Comparison of ENCODE assay signal across 15 cellular contexts in genomic region chr7:130420943-130421578, GRCh38. TPM values are rescaled to one million over a fixed set of nuclear protein-coding genes. Genes with fewer than 3 reads are reported as not detected.
DNase-seq lines count a peak whose midpoint lies in the region; ATAC-seq, FAIRE-seq and TF ChIP-seq lines count a peak whose summit lies in the region.
"Had no signal": no experiment of that assay in that cellular context is flagged by ENCODE, and none has a peak within 500 bp of the region (broad histone marks: within the 10 kb centered on the region; RNA-seq: fewer than 3 reads in every experiment).

No MANE protein-coding gene starts in this region.

- H3K4me1 ChIP-seq in A673 (ENCODE audit: insufficient read depth, low read length, poor library complexity, severe bottlenecking) = peaks cover 15% of the 10 kb centered on the region
- peaks cover 2% of the 10 kb centered on the region; the same call in 1 of the 2 replicates for H3K4me1 ChIP-seq in IMR-90 (ENCODE audit: control insufficient read depth, insufficient read depth, low read length)
- peaks cover 19% of the 10 kb centered on the region for H3K4me1 ChIP-seq in astrocyte (ENCODE audit: insufficient read depth, low read length)
- no peaks in the 10 kb centered on the region for H3K4me1 ChIP-seq in Karpas-422 (ENCODE audit: low read length)
- peaks cover 2% of the 10 kb centered on the region; the same call in 1 of the 2 replicates for H3K4me1 ChIP-seq in SJCRH30

- intact Hi-C loops in A673 (cut with micrococcal nuclease; ENCODE audit: unreplicated experiment) = no loop called here
- intact Hi-C loops in IMR-90 (cut with micrococcal nuclease) = no loop called here

- TF ChIP-seq CTCF in A673 (conservative IDR thresholded peaks at IDR 0.05; ENCODE audit: low read depth, low read length) (no peak), IMR-90 (conservative IDR thresholded peaks at IDR 0.05; ENCODE audit: low read depth, low read length) (no peak), astrocyte (IDR thresholded peaks at IDR 0.05; ENCODE audit: insufficient read depth, low read depth, low read length) (no peak), mesothelial cell of epicardium (IDR thresholded peaks at IDR 0.05; ENCODE audit: unreplicated experiment) (no peak)

- no peak overlapping the region for H4K91ac ChIP-seq in IMR-90 (ENCODE audit: insufficient read depth, low read depth, low read length)

- no peak overlapping the region for H4K8ac ChIP-seq in IMR-90 (ENCODE audit: low read depth in 2 of 2, low read length in 2 of 2)

- H3K36me3 Mint-ChIP-seq in astrocyte (ENCODE audit: low read depth, unreplicated experiment) = no peaks in the 10 kb centered on the region
- peaks cover 3% of the 10 kb centered on the region for H3K36me3 Mint-ChIP-seq in mesothelial cell of epicardium

- H3K4me1 Mint-ChIP-seq in astrocyte (ENCODE audit: low read depth, unreplicated experiment) (peaks cover 38% of the 10 kb centered on the region), mesothelial cell of epicardium (peaks cover 61% of the 10 kb centered on the region)

- CTCF ChIA-PET in A673 (lab: Charles Lee) (no interaction called here), IMR-90 (lab: Yijun Ruan, JAX) (no interaction called here)

- DNase-seq in A673 (ENCODE audit: low spot score) = no peak
- peak; percentile 28 for DNase-seq in IMR-90
- peak; percentile 23 for DNase-seq in astrocyte (ENCODE audit: low read depth)
- no peak for DNase-seq in mesothelial cell of epicardium (ENCODE audit: low spot score in 2 of 2, unreplicated experiment in 2 of 2)
- no peak for DNase-seq in Karpas-422
- DNase-seq in DMS114 treated with DMSO at 0.1 percent for 48 hours (lab: John Stamatoyannopoulos, UW; ENCODE audit: unreplicated experiment) = no peak
- DNase-seq in SJCRH30 = no peak
- DNase-seq: activated CD4-positive, alpha-beta T cell treated with anti-CD3 and anti-CD28 coated beads, Interleukin-2, amount 10 ng/mL, durations not matched to agents 7 days and 5 days; amniotic stem cell; KBM-7; NCI-H446 had no signal

- BruUV-seq in A673 (replicated peaks; lab: Mats Ljungman, UMichigan) = no TSS peak
- BruUV-seq in IMR-90 (replicated peaks; lab: Mats Ljungman, UMichigan) = no TSS peak

- H2BK5ac ChIP-seq in IMR-90 (ENCODE audit: low read depth, low read length, poor library complexity, severe bottlenecking) = no peak overlapping the region

- in situ Hi-C loops in IMR-90 (cut with MboI; ENCODE audit: low sequenced_read_pairs) = no loop called here

- H3K27me3 ChIP-seq in A673 (replicated peaks; ENCODE audit: insufficient read depth, low read depth, low read length, poor library complexity) (no peaks in the 10 kb centered on the region), IMR-90 (ENCODE audit: control insufficient read depth, insufficient read depth, low read length) (no peaks in the 10 kb centered on the region), astrocyte (ENCODE audit: insufficient read depth, low read length) (no peaks in the 10 kb centered on the region), Karpas-422 (ENCODE audit: low read length) (no peaks in the 10 kb centered on the region), SJCRH30 (no peaks in the 10 kb centered on the region)

- H3K4ac ChIP-seq in IMR-90 (ENCODE audit: low read depth, low read length) = no peak overlapping the region

- no peak overlapping the region for H3K23ac ChIP-seq in IMR-90 (ENCODE audit: low read depth, low read length)

- H2BK120ac ChIP-seq in IMR-90 (ENCODE audit: low read depth, low read length) = no peak overlapping the region

- H3K4me2 ChIP-seq in IMR-90 (ENCODE audit: low read depth, low read length) (no peak overlapping the region), astrocyte (ENCODE audit: low read length) (peak overlapping the region; percentile 11), Karpas-422 (ENCODE audit: low read depth, low read length, poor library complexity, severe bottlenecking) (no peak overlapping the region)

- no peak overlapping the region for H3K56ac ChIP-seq in IMR-90 (ENCODE audit: extremely low read depth, insufficient read depth, low read length)

- dilution Hi-C loops in IMR-90 (cut with HindIII; ENCODE audit: low sequenced_read_pairs, unreplicated experiment) = no loop called here

- peak overlapping the region; percentile 17 for H3K27ac ChIP-seq in A673 (ENCODE audit: low read depth, low read length, poor library complexity, severe bottlenecking)
- no peak overlapping the region for H3K27ac ChIP-seq in IMR-90 (ENCODE audit: insufficient read depth, low read length)
- H3K27ac ChIP-seq in astrocyte (ENCODE audit: low read depth, low read length) = no peak overlapping the region
- no peak overlapping the region for H3K27ac ChIP-seq in Karpas-422 (ENCODE audit: low read length)
- H3K27ac ChIP-seq in SJCRH30 = no peak overlapping the region
- H3K27ac ChIP-seq: C4-2B, neutrophil had no signal

- no peak overlapping the region for H2BK20ac ChIP-seq in IMR-90 (ENCODE audit: low read depth, low read length)

- H3K9me1 ChIP-seq in IMR-90 (ENCODE audit: insufficient read depth, low read length) = peaks cover 9% of the 10 kb centered on the region

- H3K9me2 ChIP-seq in Karpas-422 (replicated peaks; ENCODE audit: insufficient read depth, low read length) = no peaks in the 10 kb centered on the region

- peak overlapping the region; percentile 92 for H3K27ac Mint-ChIP-seq in astrocyte (ENCODE audit: unreplicated experiment)
- H3K27ac Mint-ChIP-seq in mesothelial cell of epicardium = peak overlapping the region; percentile 75

- no peak overlapping the region; the same call in 1 of the 2 replicates for H3K18ac ChIP-seq in IMR-90 (ENCODE audit: low read depth, low read length)

- POLR2A ChIA-PET in A673 (lab: Charles Lee; ENCODE audit: low non-redundant PET) = no interaction called here
- POLR2A ChIA-PET in IMR-90 (lab: Charles Lee; ENCODE audit: unreplicated experiment) = no interaction called here

- no peaks in the 10 kb centered on the region for H3K27me3 Mint-ChIP-seq in astrocyte (ENCODE audit: low read depth, unreplicated experiment)
- H3K27me3 Mint-ChIP-seq in mesothelial cell of epicardium (ENCODE audit: low read depth) = no peaks in the 10 kb centered on the region
- H3K27me3 Mint-ChIP-seq: activated CD4-positive, alpha-beta T cell treated with anti-CD3 and anti-CD28 coated beads, Interleukin-2, amount 10 ng/mL, durations not matched to agents 7 days and 5 days had no signal

- no peak for TF ChIP-seq POLR2A in IMR-90 (IDR thresholded peaks at IDR 0.05; ENCODE audit: low read depth, low read length)

- H4K20me1 ChIP-seq in IMR-90 (ENCODE audit: insufficient read depth, low read length) (no peaks in the 10 kb centered on the region), astrocyte (ENCODE audit: insufficient read depth, low read length) (no peaks in the 10 kb centered on the region), Karpas-422 (ENCODE audit: insufficient read depth, low read depth, low read length) (no peaks in the 10 kb centered on the region)

- H2AFZ ChIP-seq in IMR-90 (replicated peaks; ENCODE audit: low read length, poor library complexity) (no peak overlapping the region), astrocyte (ENCODE audit: low read depth, low read length) (no peak overlapping the region), Karpas-422 (ENCODE audit: low read length) (no peak overlapping the region)

- H3K36me3 ChIP-seq in A673 (ENCODE audit: insufficient read depth, low read length, poor library complexity, severe bottlenecking) (no peaks in the 10 kb centered on the region), IMR-90 (ENCODE audit: control insufficient read depth, insufficient read depth, low read length) (no peaks in the 10 kb centered on the region), astrocyte (ENCODE audit: insufficient read depth, low read length) (no peaks in the 10 kb centered on the region), Karpas-422 (ENCODE audit: insufficient read depth, low read length) (no peaks in the 10 kb centered on the region), SJCRH30 (peaks cover 8% of the 10 kb centered on the region)
- H3K36me3 ChIP-seq: neutrophil had no signal

- H3K4me3 Mint-ChIP-seq in astrocyte (ENCODE audit: unreplicated experiment) (no peak overlapping the region), mesothelial cell of epicardium (no peak overlapping the region)
- H3K4me3 Mint-ChIP-seq: activated CD4-positive, alpha-beta T cell treated with anti-CD3 and anti-CD28 coated beads, Interleukin-2, amount 10 ng/mL, durations not matched to agents 7 days and 5 days had no signal

- FAIRE-seq in astrocyte (lab: Jason Lieb, UNC) = no peak
- FAIRE-seq: H1 had no signal

- WGBS in IMR-90 (ENCODE audit: extremely low coverage in 2 of 2, insufficient read length in 1 of 2), 2 experiments = no CpG with 5 or more reads among the region's 4 CpGs

- H3K9me3 Mint-ChIP-seq in astrocyte (ENCODE audit: unreplicated experiment) = no peaks in the 10 kb centered on the region
- no peaks in the 10 kb centered on the region for H3K9me3 Mint-ChIP-seq in mesothelial cell of epicardium
- H3K9me3 Mint-ChIP-seq: activated CD4-positive, alpha-beta T cell treated with anti-CD3 and anti-CD28 coated beads, Interleukin-2, amount 10 ng/mL, durations not matched to agents 7 days and 5 days had no signal

- H3K79me2 ChIP-seq in astrocyte (ENCODE audit: insufficient read depth, low read length) = no peaks in the 10 kb centered on the region
- no peaks in the 10 kb centered on the region for H3K79me2 ChIP-seq in Karpas-422 (ENCODE audit: low read length)

- ATAC-seq in IMR-90 (ENCODE audit: low read depth) = peak; percentile 32; the same call in 1 of the 2 replicates
- ATAC-seq in HG02798 (IDR thresholded peaks at IDR 0.05; ENCODE audit: poor library complexity, unreplicated experiment) = no peak

- H4K5ac ChIP-seq in IMR-90 (ENCODE audit: low read depth, low read length) = no peak overlapping the region

- no peak overlapping the region for H2AK9ac ChIP-seq in IMR-90 (replicated peaks; ENCODE audit: low read depth, low read length, poor library complexity)

- no peak overlapping the region for H3K14ac ChIP-seq in IMR-90 (replicated peaks; ENCODE audit: low read depth, low read length)

- H2BK15ac ChIP-seq in IMR-90 (ENCODE audit: low read depth, low read length) = no peak overlapping the region

- H3K9me3 ChIP-seq in A673 (ENCODE audit: low read depth, low read length, poor library complexity, severe bottlenecking) (no peaks in the 10 kb centered on the region), IMR-90 (ENCODE audit: control insufficient read depth, insufficient read depth, low read length) (no peaks in the 10 kb centered on the region), astrocyte (ENCODE audit: insufficient read depth, low read depth, low read length) (no peaks in the 10 kb centered on the region), Karpas-422 (ENCODE audit: low read length) (no peaks in the 10 kb centered on the region), SJCRH30 (replicated peaks) (no peaks in the 10 kb centered on the region)
- H3K9me3 ChIP-seq: neutrophil had no signal

- no peak overlapping the region for H3K4me3 ChIP-seq in A673 (ENCODE audit: low read depth, low read length, poor library complexity, severe bottlenecking)
- no peak overlapping the region for H3K4me3 ChIP-seq in IMR-90 (ENCODE audit: insufficient read depth, low read depth, low read length)
- H3K4me3 ChIP-seq in astrocyte (ENCODE audit: insufficient read depth, low read depth, low read length) = no peak overlapping the region
- H3K4me3 ChIP-seq in Karpas-422 (ENCODE audit: low read length) = no peak overlapping the region
- H3K4me3 ChIP-seq in SJCRH30 = no peak overlapping the region

- H2AK5ac ChIP-seq in IMR-90 (ENCODE audit: low read depth, low read length) = no peak overlapping the region

- TF ChIP-seq RAD21 in IMR-90 (IDR thresholded peaks at IDR 0.05; ENCODE audit: low read length) = no peak

- no peak overlapping the region for H3K9ac ChIP-seq in IMR-90 (ENCODE audit: low read depth, low read length)
- peak overlapping the region; percentile 8 for H3K9ac ChIP-seq in astrocyte (ENCODE audit: low read length)
- H3K9ac ChIP-seq in Karpas-422 (ENCODE audit: low read length) = no peak overlapping the region

- H3K79me1 ChIP-seq in IMR-90 (ENCODE audit: low read depth in 1 of 2, low read length in 2 of 2) = peaks cover 5 to 18% of the 10 kb centered on the region in 2 experiments; a peak in 3 of 4 replicates

RNA-seq across cellular contexts. Expression of gene CEP41, which starts 19.8 kb away (rescaled TPM):
- total RNA-seq in A673 (2021) = 25.0 and 25.7 TPM in 2 replicates
- total RNA-seq in IMR-90 (2012; rRNA removed) = 11.1 and 12.2 TPM in 2 replicates
- polyA plus RNA-seq in IMR-90 (2012; rRNA removed) = 18.8 and 21.9 TPM in 2 replicates
- 7.3 and 13.0 TPM in 2 replicates for polyA plus RNA-seq in IMR-90 (2012; cell fraction: cytosol; rRNA removed)
- polyA plus RNA-seq in IMR-90 (2012; cell fraction: nucleus; rRNA removed; ENCODE audit: low replicate concordance) = 6.4 and 16.9 TPM in 2 replicates
- 16.4 and 17.3 TPM in 2 replicates for total RNA-seq in astrocyte
- 21.7 to 22.5 TPM (median 22.1 TPM) in 3 replicates for total RNA-seq in mesothelial cell of epicardium
- 3.9 and 7.3 TPM in 2 replicates for total RNA-seq in Karpas-422 (2014; rRNA removed; shearing (Covaris generic); ENCODE audit: low replicate concordance)
- total RNA-seq in SJCRH30 (2014; rRNA removed; shearing (Covaris generic)) = 39.4 and 39.9 TPM in 2 replicates

RNA-seq across cellular contexts. Expression of gene CPA1, which starts 40.8 kb away (rescaled TPM):
- total RNA-seq in A673 (2021) (not detected in 2 replicates), IMR-90 (2012; rRNA removed) (not detected in 2 replicates), astrocyte (not detected in 2 replicates), mesothelial cell of epicardium (0.75 to 1.4 TPM (median 1.1 TPM) in 3 replicates)
- polyA plus RNA-seq in IMR-90 (2012; rRNA removed) = not detected in 2 replicates
- 0.07 TPM in 1 of 2 replicates, not detected in the other for polyA plus RNA-seq in IMR-90 (2012; cell fraction: cytosol; rRNA removed)
- polyA plus RNA-seq in IMR-90 (2012; cell fraction: nucleus; rRNA removed; ENCODE audit: low replicate concordance) = 0.26 and 0.32 TPM in 2 replicates
- total RNA-seq in Karpas-422 (2014; rRNA removed; shearing (Covaris generic); ENCODE audit: low replicate concordance) = not detected in 2 replicates
- total RNA-seq in SJCRH30 (2014; rRNA removed; shearing (Covaris generic)) = 0.81 and 1.1 TPM in 2 replicates
- total RNA-seq: activated CD4-positive, alpha-beta T cell treated with anti-CD3 and anti-CD28 coated beads, Interleukin-2, amount 10 ng/mL, durations not matched to agents 7 days and 5 days; H1 had no signal
- polyA plus RNA-seq: H1 had no signal

Comparison
In these comparisons a context has a peak if more than half of its experiments do, and no peak if none do; other contexts are left out.
1. DNase-seq: peak in IMR-90 (single experiment) and astrocyte (single experiment); none in A673 (single experiment), mesothelial cell of epicardium (0 of 2), Karpas-422 (single experiment), DMS114 treated with DMSO at 0.1 percent for 48 hours (single experiment) and SJCRH30 (0 of 2).